In the genomic region with DNA sequence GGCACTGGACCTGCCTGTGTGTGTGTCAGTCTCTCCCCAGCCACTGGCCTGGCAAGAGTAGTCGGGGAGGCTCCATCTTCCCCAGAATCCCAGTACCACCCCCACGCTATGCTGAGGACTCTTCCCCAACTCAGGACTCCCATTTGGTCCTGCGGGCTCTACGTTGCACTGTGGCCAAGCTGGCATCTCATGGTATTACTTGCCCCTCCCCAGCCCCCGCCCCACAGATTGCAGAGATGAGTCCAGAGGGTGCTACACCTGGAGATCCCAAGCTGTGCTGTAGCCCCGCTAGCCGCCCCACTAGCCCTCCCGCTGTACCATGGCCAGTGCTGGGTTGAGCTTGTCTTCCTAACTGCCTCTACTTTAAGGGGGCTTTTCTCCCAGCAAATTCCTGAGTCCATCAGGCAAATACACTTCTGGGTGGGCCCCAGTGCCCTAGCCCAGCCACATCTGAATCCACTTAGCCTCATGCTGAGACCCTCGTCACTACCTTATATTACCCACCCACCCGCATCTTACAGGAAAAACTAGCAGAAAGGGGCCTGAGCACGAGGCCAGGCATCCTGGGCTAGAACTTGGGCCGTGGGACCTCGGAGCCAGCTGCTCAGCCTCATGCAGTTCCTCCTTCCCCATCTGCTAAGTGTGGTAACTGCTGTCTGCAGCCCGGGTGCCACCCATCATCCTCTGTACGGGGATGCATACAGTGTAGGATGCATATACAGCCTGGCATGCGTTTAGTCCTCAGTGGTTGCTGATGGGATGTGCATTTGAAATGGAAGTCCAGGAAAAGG, we compare ENCODE assay signal across 18 cellular contexts.
A peak's percentile ranks its signal among the peaks of the same experiment; 100 is the strongest.
DNase-seq lines count a peak whose midpoint lies in the region; ATAC-seq and TF ChIP-seq lines count a peak whose summit lies in the region.
"Had no signal": no experiment of that assay in that cellular context is flagged by ENCODE, and none has a peak within 500 bp of the region (broad histone marks: within the 10 kb centered on the region; RNA-seq: fewer than 3 reads in every experiment).

No MANE protein-coding gene starts in this region.

- no peak for ATAC-seq in CD4-positive, alpha-beta T cell (ENCODE audit: poor library complexity)
- ATAC-seq in left colon, result no peak
- ATAC-seq: A549, GM12878 had no signal

- H4K91ac ChIP-seq in trophoblast cell (ENCODE audit: low read depth, low read length), result no peak overlapping the region

- no peaks in the 10 kb centered on the region for H3K79me1 ChIP-seq in trophoblast cell (ENCODE audit: low read length)

- no peak overlapping the region for H2AK5ac ChIP-seq in trophoblast cell (ENCODE audit: low read length)

- H4K8ac ChIP-seq in trophoblast cell (ENCODE audit: low read depth, low read length), result no peak overlapping the region

- no peak overlapping the region for H3K18ac ChIP-seq in trophoblast cell (ENCODE audit: low read length)

- H3K27ac ChIP-seq in trophoblast cell (ENCODE audit: low read depth, low read length), result no peak overlapping the region
- no peak overlapping the region for H3K27ac ChIP-seq in CD4-positive, alpha-beta T cell (ENCODE audit: low read depth, low read length)
- H3K27ac ChIP-seq: 22Rv1, A549, C4-2B had no signal

- CTCF ChIA-PET in CD4-positive, alpha-beta T cell (lab: Charles Lee), result no interaction called here

- H3K4me1 ChIP-seq in trophoblast cell (ENCODE audit: control insufficient read depth in 1 of 2, insufficient read depth in 2 of 2, low read length in 2 of 2), result no peaks in the 10 kb centered on the region
- H3K4me1 ChIP-seq: A549, HAP-1 had no signal

- no peak overlapping the region for H2BK5ac ChIP-seq in trophoblast cell (ENCODE audit: low read depth, low read length, poor library complexity)

- TF ChIP-seq CTCF in CD4-positive, alpha-beta T cell (IDR thresholded peaks at IDR 0.05), result no peak

- no peak overlapping the region for H3K4me2 ChIP-seq in trophoblast cell (ENCODE audit: low read length)
- H3K4me2 ChIP-seq: A549 had no signal

- H3K4me3 Mint-ChIP-seq in CD4-positive, alpha-beta T cell, result no peak overlapping the region
- H3K4me3 Mint-ChIP-seq: CD4-positive, alpha-beta memory T cell had no signal

- no peaks in the 10 kb centered on the region for H3K36me3 Mint-ChIP-seq in CD4-positive, alpha-beta T cell (ENCODE audit: low read depth)
- H3K36me3 Mint-ChIP-seq: CD4-positive, alpha-beta memory T cell had no signal

- no peaks in the 10 kb centered on the region for H3K27me3 ChIP-seq in trophoblast cell (ENCODE audit: insufficient read depth, low read length)
- no peaks in the 10 kb centered on the region for H3K27me3 ChIP-seq in CD4-positive, alpha-beta T cell (ENCODE audit: control insufficient read depth, insufficient read depth, low read length)

- no peaks in the 10 kb centered on the region for H3K4me1 Mint-ChIP-seq in CD4-positive, alpha-beta T cell (ENCODE audit: low read depth)
- H3K4me1 Mint-ChIP-seq: CD4-positive, alpha-beta memory T cell had no signal

- DNase-seq in DMS 273 (lab: John Stamatoyannopoulos, UW; ENCODE audit: unreplicated experiment) (peak; percentile 72), DMS 273 treated with DMSO at 0.1 percent for 48 hours (lab: John Stamatoyannopoulos, UW) (no peak), NCI-H1694 treated with DMSO at 0.1 percent for 48 hours (lab: John Stamatoyannopoulos, UW) (peak; percentile 22), trophoblast cell (no peak), SW480 (ENCODE audit: low spot score) (no peak), left colon (no peak)
- no peak for DNase-seq in CD4-positive, alpha-beta T cell
- DNase-seq: AML-193; CD4-positive, alpha-beta memory T cell; DMS53; DND-41; EL; GOT3 had no signal

- H2BK120ac ChIP-seq in trophoblast cell (ENCODE audit: insufficient read depth, low read length, poor library complexity), result no peak overlapping the region

- H3K27me3 Mint-ChIP-seq in CD4-positive, alpha-beta T cell, result no peaks in the 10 kb centered on the region

- POLR2A ChIA-PET in CD4-positive, alpha-beta T cell (lab: Charles Lee), result no interaction called here

- H3K27ac Mint-ChIP-seq in CD4-positive, alpha-beta T cell, result no peak overlapping the region
- H3K27ac Mint-ChIP-seq: CD4-positive, alpha-beta memory T cell had no signal

- H3K9me3 ChIP-seq in trophoblast cell (ENCODE audit: insufficient read depth, low read depth, low read length), result no peaks in the 10 kb centered on the region
- H3K9me3 ChIP-seq in CD4-positive, alpha-beta T cell (ENCODE audit: control insufficient read depth, low read length), result no peaks in the 10 kb centered on the region
- H3K9me3 ChIP-seq: A549, HAP-1 had no signal

- no peaks in the 10 kb centered on the region for H3K36me3 ChIP-seq in trophoblast cell (ENCODE audit: control insufficient read depth in 1 of 2, insufficient read depth in 2 of 2, low read length in 2 of 2)
- H3K36me3 ChIP-seq: HAP-1 had no signal

- intact Hi-C loops in CD4-positive, alpha-beta T cell (cut with DNase I, micrococcal nuclease), result no loop called here
- intact Hi-C loops in left colon (cut with DNase I, micrococcal nuclease), result no loop called here

- H2AFZ ChIP-seq in trophoblast cell (ENCODE audit: insufficient read depth, low read length, poor library complexity), result no peak overlapping the region

- no peak overlapping the region for H3K14ac ChIP-seq in trophoblast cell (ENCODE audit: low read length)

- no peaks in the 10 kb centered on the region for H3K79me2 ChIP-seq in trophoblast cell (ENCODE audit: control insufficient read depth, insufficient read depth, low read length, poor library complexity)

- WGBS in trophoblast cell (ENCODE audit: extremely low coverage, insufficient coverage, insufficient read length), result no CpG with 5 or more reads among the region's 16 CpGs

- H2BK12ac ChIP-seq in trophoblast cell (ENCODE audit: low read length), result no peak overlapping the region

- H3K9me3 Mint-ChIP-seq in CD4-positive, alpha-beta T cell, result no peaks in the 10 kb centered on the region
- H3K9me3 Mint-ChIP-seq: CD4-positive, alpha-beta memory T cell had no signal

- H3K4me3 ChIP-seq in trophoblast cell (ENCODE audit: low read depth, low read length), result peak overlapping the region; percentile 40
- H3K4me3 ChIP-seq: A549, GM12878, HAP-1 had no signal

- H3K9ac ChIP-seq in trophoblast cell (ENCODE audit: low read length), result no peak overlapping the region

- no peak overlapping the region for H3K4ac ChIP-seq in trophoblast cell (ENCODE audit: low read depth, low read length)

- no peak overlapping the region for H3K23ac ChIP-seq in trophoblast cell (ENCODE audit: low read length)

- H4K12ac ChIP-seq in trophoblast cell (ENCODE audit: low read depth, low read length), result no peak overlapping the region

Comparison
In these comparisons a context has a peak if more than half of its experiments do, and no peak if none do; other contexts are left out.
1. DNase-seq: peak in DMS 273 (single experiment) and NCI-H1694 treated with DMSO at 0.1 percent for 48 hours (single experiment); none in DMS 273 treated with DMSO at 0.1 percent for 48 hours (single experiment), trophoblast cell (0 of 2), CD4-positive, alpha-beta T cell (0 of 10), SW480 (single experiment) and left colon (0 of 2).